14 cellular contexts compared by ENCODE assay signal in the genomic region with DNA sequence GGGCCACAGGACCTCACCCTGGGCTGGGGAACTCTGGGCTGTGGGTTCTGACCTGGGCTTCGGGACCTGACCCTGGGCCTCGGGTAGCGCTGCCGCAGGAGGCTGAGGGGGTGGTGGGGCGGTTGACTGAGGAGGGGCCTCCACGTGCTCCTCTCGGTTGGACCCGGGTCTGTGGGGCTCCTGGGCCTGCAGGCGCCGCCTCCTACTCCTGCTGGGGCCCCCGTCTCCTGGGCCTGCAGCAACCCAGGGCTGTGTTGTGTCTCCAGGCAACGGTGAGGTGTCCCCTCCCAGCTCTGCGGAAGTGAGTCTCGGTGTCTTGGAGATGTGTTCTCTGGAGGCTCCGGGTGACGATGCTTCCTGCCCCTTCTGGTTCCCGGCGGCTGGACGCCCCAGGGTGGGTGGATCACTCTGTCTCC. TPM values are rescaled to one million over a fixed set of nuclear protein-coding genes. Genes with fewer than 3 reads are reported as not detected.
DNase-seq lines count a peak whose midpoint lies in the region; ATAC-seq and TF ChIP-seq lines count a peak whose summit lies in the region.
"Had no signal": no experiment of that assay in that cellular context is flagged by ENCODE, and none has a peak within 500 bp of the region (broad histone marks: within the 10 kb centered on the region; RNA-seq: fewer than 3 reads in every experiment).

No MANE protein-coding gene starts in this region.

- ATAC-seq in Right ventricle myocardium inferior (no peak), HG03175 (IDR thresholded peaks at IDR 0.05; ENCODE audit: unreplicated experiment) (no peak), HG02938 (IDR thresholded peaks at IDR 0.05; ENCODE audit: unreplicated experiment) (no peak)
- ATAC-seq: activated CD4-positive, alpha-beta T cell treated with anti-CD3 and anti-CD28 coated beads for 36 hours had no signal

- no peaks in the 10 kb centered on the region for H3K4me1 ChIP-seq in right atrium auricular region
- H3K4me1 ChIP-seq: adrenal gland had no signal

- intact Hi-C loops in Right ventricle myocardium inferior (cut with DNase I), result no loop called here

- no peak overlapping the region for H3K4me3 ChIP-seq in right atrium auricular region
- H3K4me3 ChIP-seq: adrenal gland had no signal

- H3K27me3 ChIP-seq in right atrium auricular region, result no peaks in the 10 kb centered on the region

- H3K27ac ChIP-seq in right atrium auricular region, result no peak overlapping the region
- H3K27ac ChIP-seq: adrenal gland had no signal

- no peak for TF ChIP-seq CTCF in right atrium auricular region (IDR thresholded peaks at IDR 0.05)

- H3K36me3 ChIP-seq in right atrium auricular region, result no peaks in the 10 kb centered on the region
- H3K36me3 ChIP-seq: adrenal gland had no signal

- DNase-seq in Right ventricle myocardium inferior (ENCODE audit: missing footprints) (peak; percentile 37), right atrium auricular region (ENCODE audit: low spot score) (no peak), amygdala (lab: John Stamatoyannopoulos, UW) (peak in 29 of 56 donors; percentile 3 to 63 (median 36)), kidney tubule cell (ENCODE audit: low spot score) (peak; percentile 44), superior temporal gyrus (ENCODE audit: extremely low spot score) (peak; percentile 11), dedifferentiated amniotic fluid mesenchymal stem cell (ENCODE audit: extremely low spot score) (no peak)
- DNase-seq: activated CD4-positive, alpha-beta T cell treated with anti-CD3 and anti-CD28 coated beads for 36 hours; activated T-cell treated with anti-CD3 and anti-CD28 coated beads, Interleukin-2, amount 50 U/mL, for 72 hours; Karpas-422; mammary epithelial cell; NCI-H526 treated with DMSO at 0.1 percent for 48 hours had no signal

- H3K9me3 ChIP-seq in right atrium auricular region, result peaks cover 0 to 2% of the 10 kb centered on the region in 2 donors
- H3K9me3 ChIP-seq: adrenal gland had no signal

RNA-seq across cellular contexts. Expression of a gene that starts 41.5 kb away (rescaled TPM):
- total RNA-seq in Right ventricle myocardium inferior, result not detected
- total RNA-seq in right atrium auricular region, result not detected
- total RNA-seq: activated CD4-positive, alpha-beta T cell treated with anti-CD3 and anti-CD28 coated beads for 36 hours; activated T-cell treated with anti-CD3 and anti-CD28 coated beads, Interleukin-2, amount 50 U/mL, for 72 hours; adrenal gland; mammary epithelial cell had no signal

RNA-seq across cellular contexts. Expression of a gene that starts 53.6 kb away (rescaled TPM):
- total RNA-seq in Right ventricle myocardium inferior (6.4 TPM), right atrium auricular region (1 to 10 TPM; 1.8 to 2.3 TPM)

RNA-seq across cellular contexts. Expression of a gene that starts 53.9 kb away (rescaled TPM):
- total RNA-seq in Right ventricle myocardium inferior (9.7 TPM), right atrium auricular region (10 to 100 TPM; 11.4 to 13.2 TPM)

Comparison
In these comparisons a context has a peak if more than half of its experiments do, and no peak if none do; other contexts are left out.
1. DNase-seq: peak in Right ventricle myocardium inferior (single experiment), amygdala (29 of 56), kidney tubule cell (single experiment) and superior temporal gyrus (single experiment); none in right atrium auricular region (single experiment) and dedifferentiated amniotic fluid mesenchymal stem cell (single experiment).